In genomic region chr3:28982906-28983305, GRCh38 we compare ENCODE assay signal across 15 cellular contexts.
DNase-seq lines count a peak whose midpoint lies in the region; ATAC-seq, FAIRE-seq and TF ChIP-seq lines count a peak whose summit lies in the region.
"Had no signal": no experiment of that assay in that cellular context is flagged by ENCODE, and none has a peak within 500 bp of the region (broad histone marks: within the 10 kb centered on the region; RNA-seq: fewer than 3 reads in every experiment).

No MANE protein-coding gene starts in this region.

- DNase-seq in GM19239 (ENCODE audit: insufficient read length, low spot score) = no peak
- no peak for DNase-seq in NCI-H446 treated with DMSO at 0.1 percent for 48 hours (lab: John Stamatoyannopoulos, UW)
- no peak for DNase-seq in GM03348 (ENCODE audit: low spot score)
- DNase-seq in A673 (ENCODE audit: low spot score) = no peak
- no peak for DNase-seq in stimulated activated naive CD8-positive, alpha-beta T cell treated with anti-CD3 and anti-CD28 coated beads, Interleukin-15, Interleukin-2, amounts not matched to agents 100 U/mL and 50 U/mL, for 24 hours
- DNase-seq: activated effector memory CD4-positive, alpha-beta T cell treated with Interleukin-2 at 50 U/mL for 16 hours; HCEC 1CT; kidney; NCI-H1105; NCI-H510A treated with DMSO at 0.1 percent for 48 hours had no signal

- no peaks in the 10 kb centered on the region for H3K4me1 ChIP-seq in A673 (ENCODE audit: insufficient read depth, low read length, poor library complexity, severe bottlenecking)

- BruUV-seq in A673 (replicated peaks; lab: Mats Ljungman, UMichigan) = no TSS peak

- FAIRE-seq in G401.6 (lab: Jason Lieb, UNC) = peak; percentile 17
- peak; percentile 8 for FAIRE-seq in GM19239 (lab: Jason Lieb, UNC)
- FAIRE-seq: urothelium cell line had no signal

- CTCF ChIA-PET in A673 (lab: Charles Lee) = no interaction called here

- no peak overlapping the region for H3K27ac ChIP-seq in A673 (ENCODE audit: low read depth, low read length, poor library complexity, severe bottlenecking)
- H3K27ac ChIP-seq: RWPE1 had no signal

- no peak for TF ChIP-seq CTCF in A673 (conservative IDR thresholded peaks at IDR 0.05; ENCODE audit: low read depth, low read length)

- no peaks in the 10 kb centered on the region for H3K27me3 ChIP-seq in A673 (replicated peaks; ENCODE audit: insufficient read depth, low read depth, low read length, poor library complexity)

- no peaks in the 10 kb centered on the region for H3K9me3 ChIP-seq in A673 (ENCODE audit: low read depth, low read length, poor library complexity, severe bottlenecking)

- no peak overlapping the region for H3K4me3 ChIP-seq in A673 (ENCODE audit: low read depth, low read length, poor library complexity, severe bottlenecking)

- intact Hi-C loops in A673 (cut with micrococcal nuclease; ENCODE audit: unreplicated experiment) = no loop called here

- POLR2A ChIA-PET in A673 (lab: Charles Lee; ENCODE audit: low non-redundant PET) = no interaction called here

- no peaks in the 10 kb centered on the region for H3K36me3 ChIP-seq in A673 (ENCODE audit: insufficient read depth, low read length, poor library complexity, severe bottlenecking)

- ATAC-seq in HG02623 (IDR thresholded peaks at IDR 0.05; ENCODE audit: unreplicated experiment) (peak; percentile 65), HG03354 (IDR thresholded peaks at IDR 0.05; ENCODE audit: poor library complexity, severe bottlenecking, unreplicated experiment) (peak; percentile 82)
- no peak for ATAC-seq in stimulated activated naive CD8-positive, alpha-beta T cell treated with anti-CD3 and anti-CD28 coated beads, Interleukin-15, Interleukin-2, amounts not matched to agents 100 U/mL and 50 U/mL, for 24 hours
